Comparison of ENCODE assay signal across 1 cellular context in genomic region chr2:30338475-30338874, GRCh38.
TF ChIP-seq lines count a peak whose summit lies in the region.

No MANE protein-coding gene starts in this region.

TF ChIP-seq in HepG2, 621 proteins besides CTCF, POLR2A, EP300 and RAD21 (continued from another document):
- TF ChIP-seq, protein P1, sequence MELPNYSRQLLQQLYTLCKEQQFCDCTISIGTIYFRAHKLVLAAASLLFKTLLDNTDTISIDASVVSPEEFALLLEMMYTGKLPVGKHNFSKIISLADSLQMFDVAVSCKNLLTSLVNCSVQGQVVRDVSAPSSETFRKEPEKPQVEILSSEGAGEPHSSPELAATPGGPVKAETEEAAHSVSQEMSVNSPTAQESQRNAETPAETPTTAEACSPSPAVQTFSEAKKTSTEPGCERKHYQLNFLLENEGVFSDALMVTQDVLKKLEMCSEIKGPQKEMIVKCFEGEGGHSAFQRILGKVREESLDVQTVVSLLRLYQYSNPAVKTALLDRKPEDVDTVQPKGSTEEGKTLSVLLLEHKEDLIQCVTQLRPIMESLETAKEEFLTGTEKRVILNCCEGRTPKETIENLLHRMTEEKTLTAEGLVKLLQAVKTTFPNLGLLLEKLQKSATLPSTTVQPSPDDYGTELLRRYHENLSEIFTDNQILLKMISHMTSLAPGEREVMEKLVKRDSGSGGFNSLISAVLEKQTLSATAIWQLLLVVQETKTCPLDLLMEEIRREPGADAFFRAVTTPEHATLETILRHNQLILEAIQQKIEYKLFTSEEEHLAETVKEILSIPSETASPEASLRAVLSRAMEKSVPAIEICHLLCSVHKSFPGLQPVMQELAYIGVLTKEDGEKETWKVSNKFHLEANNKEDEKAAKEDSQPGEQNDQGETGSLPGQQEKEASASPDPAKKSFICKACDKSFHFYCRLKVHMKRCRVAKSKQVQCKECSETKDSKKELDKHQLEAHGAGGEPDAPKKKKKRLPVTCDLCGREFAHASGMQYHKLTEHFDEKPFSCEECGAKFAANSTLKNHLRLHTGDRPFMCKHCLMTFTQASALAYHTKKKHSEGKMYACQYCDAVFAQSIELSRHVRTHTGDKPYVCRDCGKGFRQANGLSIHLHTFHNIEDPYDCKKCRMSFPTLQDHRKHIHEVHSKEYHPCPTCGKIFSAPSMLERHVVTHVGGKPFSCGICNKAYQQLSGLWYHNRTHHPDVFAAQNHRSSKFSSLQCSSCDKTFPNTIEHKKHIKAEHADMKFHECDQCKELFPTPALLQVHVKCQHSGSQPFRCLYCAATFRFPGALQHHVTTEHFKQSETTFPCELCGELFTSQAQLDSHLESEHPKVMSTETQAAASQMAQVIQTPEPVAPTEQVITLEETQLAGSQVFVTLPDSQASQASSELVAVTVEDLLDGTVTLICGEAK (IDR thresholded peaks at IDR 0.05): 0 out of 2 replicates have a peak, but pooled peaks have one; percentile 28
- TF ChIP-seq, protein P1 (CRISPR knock-in tag; IDR thresholded peaks at IDR 0.05): peak; percentile 95; the same call in 1 of the 2 replicates
- TF ChIP-seq SALL2 (CRISPR knock-in tag; IDR thresholded peaks at IDR 0.05): no peak
- TF ChIP-seq BRF2 (CRISPR knock-in tag; IDR thresholded peaks at IDR 0.05): no peak
- TF ChIP-seq SUZ12 (IDR thresholded peaks at IDR 0.05; ENCODE audit: low read depth, low read length): no peak
- TF ChIP-seq, protein P2, sequence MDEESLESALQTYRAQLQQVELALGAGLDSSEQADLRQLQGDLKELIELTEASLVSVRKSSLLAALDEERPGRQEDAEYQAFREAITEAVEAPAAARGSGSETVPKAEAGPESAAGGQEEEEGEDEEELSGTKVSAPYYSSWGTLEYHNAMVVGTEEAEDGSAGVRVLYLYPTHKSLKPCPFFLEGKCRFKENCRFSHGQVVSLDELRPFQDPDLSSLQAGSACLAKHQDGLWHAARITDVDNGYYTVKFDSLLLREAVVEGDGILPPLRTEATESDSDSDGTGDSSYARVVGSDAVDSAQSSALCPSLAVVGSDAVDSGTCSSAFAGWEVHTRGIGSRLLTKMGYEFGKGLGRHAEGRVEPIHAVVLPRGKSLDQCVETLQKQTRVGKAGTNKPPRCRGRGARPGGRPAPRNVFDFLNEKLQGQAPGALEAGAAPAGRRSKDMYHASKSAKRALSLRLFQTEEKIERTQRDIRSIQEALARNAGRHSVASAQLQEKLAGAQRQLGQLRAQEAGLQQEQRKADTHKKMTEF (CRISPR knock-in tag; IDR thresholded peaks at IDR 0.05): no peak
- no peak for TF ChIP-seq MZF1 (CRISPR knock-in tag; IDR thresholded peaks at IDR 0.05; ENCODE audit: borderline replicate concordance)
